ENCODE assay signal across 8 cellular contexts in the genomic region with DNA sequence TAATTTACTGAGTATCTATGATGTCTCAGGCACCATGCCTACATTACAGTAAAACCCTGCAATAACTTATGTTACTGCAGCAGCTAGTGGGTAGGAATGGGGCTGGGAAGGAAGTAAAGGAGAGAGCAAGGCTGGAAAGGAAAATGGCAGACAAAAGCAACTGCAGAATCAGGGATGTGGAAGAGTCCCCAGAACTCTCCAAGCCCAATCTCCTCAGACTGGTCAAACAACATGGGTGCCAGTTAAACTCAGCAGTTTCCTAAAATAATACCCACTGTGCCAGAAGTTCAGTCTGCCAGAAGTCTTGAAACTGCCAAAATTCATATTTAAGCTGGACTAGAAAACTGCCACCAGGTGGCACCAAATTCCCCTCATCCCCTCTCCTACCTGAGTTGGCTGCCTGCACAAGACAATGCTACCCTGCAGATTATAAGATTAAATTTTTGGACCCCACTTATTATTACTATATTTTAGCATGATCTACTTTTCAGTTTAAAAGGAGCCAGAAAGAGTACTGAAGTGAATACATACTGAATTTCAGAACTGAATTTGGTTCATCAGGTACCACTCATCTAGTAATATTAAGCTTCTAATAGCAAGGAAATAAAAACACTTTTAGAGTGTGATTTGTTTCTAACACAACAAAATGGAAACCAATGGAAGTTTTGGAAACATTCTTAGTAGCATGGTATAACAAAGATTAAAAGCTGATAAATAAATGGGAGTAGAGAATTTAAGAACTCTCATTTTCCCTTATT.
DNase-seq lines count a peak whose midpoint lies in the region; ATAC-seq and TF ChIP-seq lines count a peak whose summit lies in the region.

No MANE protein-coding gene starts in this region.

- TF ChIP-seq POLR2A in ovary (IDR thresholded peaks at IDR 0.05) = no peak
- no peak for TF ChIP-seq POLR2A in tibial nerve (IDR thresholded peaks at IDR 0.05)

- no peaks in the 10 kb centered on the region for H3K27me3 Mint-ChIP-seq in natural killer cell (ENCODE audit: low read depth in 2 of 2)
- H3K27me3 Mint-ChIP-seq in natural killer cell treated with Interleukin-12 subunit alpha and Interleukin-12 subunit beta and Interleukin-15 and Interleukin-18, amount 100 ng/mL, for 72 hours = no peaks in the 10 kb centered on the region

- H3K27ac Mint-ChIP-seq in natural killer cell = peak overlapping the region; percentile 16 to 65
- peak overlapping the region in 1 of 2 donors; percentile 29 for H3K27ac Mint-ChIP-seq in natural killer cell treated with Interleukin-12 subunit alpha and Interleukin-12 subunit beta and Interleukin-15 and Interleukin-18, amount 100 ng/mL, for 72 hours

- no peaks in the 10 kb centered on the region for H3K4me1 Mint-ChIP-seq in natural killer cell
- H3K4me1 Mint-ChIP-seq in natural killer cell treated with Interleukin-12 subunit alpha and Interleukin-12 subunit beta and Interleukin-15 and Interleukin-18, amount 100 ng/mL, for 72 hours (ENCODE audit: low read depth in 2 of 2) = no peaks in the 10 kb centered on the region

- H3K9me3 Mint-ChIP-seq in natural killer cell = no peaks in the 10 kb centered on the region
- no peaks in the 10 kb centered on the region for H3K9me3 Mint-ChIP-seq in natural killer cell treated with Interleukin-12 subunit alpha and Interleukin-12 subunit beta and Interleukin-15 and Interleukin-18, amount 100 ng/mL, for 72 hours

- H3K27me3 ChIP-seq in foreskin keratinocyte (no peaks in the 10 kb centered on the region), ovary (no peaks in the 10 kb centered on the region), tibial nerve (no peaks in the 10 kb centered on the region)

- H3K4me3 Mint-ChIP-seq in natural killer cell = no peak overlapping the region
- no peak overlapping the region for H3K4me3 Mint-ChIP-seq in natural killer cell treated with Interleukin-12 subunit alpha and Interleukin-12 subunit beta and Interleukin-15 and Interleukin-18, amount 100 ng/mL, for 72 hours

- DNase-seq in natural killer cell (peak; percentile 38), HPDE6-E6E7 (ENCODE audit: extremely low spot score) (peak; percentile 49), RPMI8226 (peak; percentile 66), foreskin keratinocyte (peak in 1 of 2 donors; percentile 33), ovary (peak; percentile 40 to 60 (median 57)), tibial nerve (ENCODE audit: low spot score in 2 of 2) (peak; percentile 41 to 51)
- no peak for DNase-seq in natural killer cell treated with Interleukin-12 subunit alpha and Interleukin-12 subunit beta and Interleukin-15 and Interleukin-18, amount 100 ng/mL, for 72 hours (ENCODE audit: low spot score)
- DNase-seq in activated T-helper 1 cell treated with anti-CD3 and anti-CD28 coated beads, Interleukin-2, amount 50 U/mL, for 16 hours (ENCODE audit: low read depth in 1 of 2, low spot score in 1 of 2) = peak; percentile 44 to 45

- ATAC-seq in natural killer cell (peak in 2 of 3 donors; percentile 69 to 70), foreskin keratinocyte (peak; percentile 82)
- ATAC-seq in natural killer cell treated with Interleukin-12 subunit alpha and Interleukin-12 subunit beta and Interleukin-15 and Interleukin-18, amount 100 ng/mL, for 72 hours = no peak

- H3K36me3 ChIP-seq in ovary (no peaks in the 10 kb centered on the region), tibial nerve (peaks cover 2 to 85% (median 14%) of the 10 kb centered on the region in 3 donors)

- H3K4me3 ChIP-seq in ovary (no peak overlapping the region), tibial nerve (no peak overlapping the region)

- intact Hi-C loops in natural killer cell (cut with micrococcal nuclease) (loop anchor here (1.0 to 10.0 kb wide), 3 partner anchors 110 to 354 kb away; a partner anchor contains a TSS), ovary (cut with DNase I) (loop anchor here in 2 of 4 donors (10.0 kb wide), 1 partner anchor 124 kb away; a partner anchor contains a TSS)

- no peak overlapping the region for H3K27ac ChIP-seq in foreskin keratinocyte
- H3K27ac ChIP-seq in ovary = no peak overlapping the region
- H3K27ac ChIP-seq in tibial nerve = no peak overlapping the region

- no peak for TF ChIP-seq EP300 in ovary (IDR thresholded peaks at IDR 0.05)
- no peak for TF ChIP-seq EP300 in tibial nerve (IDR thresholded peaks at IDR 0.05)

- peaks cover 9% of the 10 kb centered on the region for H3K4me1 ChIP-seq in foreskin keratinocyte
- H3K4me1 ChIP-seq in ovary (ENCODE audit: insufficient read depth) = peaks cover 5% of the 10 kb centered on the region
- H3K4me1 ChIP-seq in tibial nerve = peaks cover 0 to 15% (median 0%) of the 10 kb centered on the region in 4 donors

- TF ChIP-seq CTCF in natural killer cell (IDR thresholded peaks at IDR 0.05) = peak; percentile 77
- peak; percentile 76 for TF ChIP-seq CTCF in foreskin keratinocyte (conservative IDR thresholded peaks at IDR 0.05)
- TF ChIP-seq CTCF in ovary (IDR thresholded peaks at IDR 0.05) = peak in 2 of 3 donors; percentile 18 to 51
- TF ChIP-seq CTCF in tibial nerve (IDR thresholded peaks at IDR 0.05) = peak; percentile 33 to 75 (median 55)

- peaks cover 31% of the 10 kb centered on the region for H3K36me3 Mint-ChIP-seq in natural killer cell
- H3K36me3 Mint-ChIP-seq in natural killer cell treated with Interleukin-12 subunit alpha and Interleukin-12 subunit beta and Interleukin-15 and Interleukin-18, amount 100 ng/mL, for 72 hours = peaks cover 31% of the 10 kb centered on the region

- no peaks in the 10 kb centered on the region for H3K9me3 ChIP-seq in ovary
- H3K9me3 ChIP-seq in tibial nerve = no peaks in the 10 kb centered on the region

Comparison
In these comparisons a context has a peak if more than half of its experiments do, and no peak if none do; other contexts are left out.
1. ATAC-seq: peak in natural killer cell (2 of 3) and foreskin keratinocyte (single experiment); none in natural killer cell treated with Interleukin-12 subunit alpha and Interleukin-12 subunit beta and Interleukin-15 and Interleukin-18, amount 100 ng/mL, for 72 hours (0 of 2).
2. Peak in every context shown above with its lines, with median percentiles within 50 percentile points of each other: CTCF ChIP-seq.